In genomic region chr1:113928950-113929749, GRCh38 we compare ENCODE assay signal across 1 cellular context.
A peak's percentile ranks its signal among the peaks of the same experiment; 100 is the strongest.
TF ChIP-seq lines count a peak whose summit lies in the region.

Gene HIPK1 (plus strand): TSS chr1:113929324.

TF ChIP-seq in K562, 482 proteins besides CTCF, POLR2A, EP300 and RAD21 (continued from another document and continues in another):
- TF ChIP-seq ELK1 (CRISPR knock-in tag; IDR thresholded peaks at IDR 0.05) (no peak), MBD1 (CRISPR knock-in tag; IDR thresholded peaks at IDR 0.05) (no peak), GTF2A2 (tag; IDR thresholded peaks at IDR 0.05) (no peak), SPI1 (IDR thresholded peaks at IDR 0.05; ENCODE audit: borderline replicate concordance, low read depth, low read length) (peak; percentile 59; the same call in 1 of the 2 replicates), CBFA2T3 (IDR thresholded peaks at IDR 0.05) (0 out of 2 replicates have a peak, but pooled peaks have one; percentile 21), GTF2B (IDR thresholded peaks at IDR 0.05; ENCODE audit: extremely low read depth, insufficient read length) (no peak), RREB1 (CRISPR knock-in tag; IDR thresholded peaks at IDR 0.05) (peak; percentile 56; the same call in 1 of the 2 replicates), MED1 (CRISPR knock-in tag; IDR thresholded peaks at IDR 0.05; ENCODE audit: borderline replicate concordance) (no peak), TRIM28 (IDR thresholded peaks at IDR 0.05) (peak; percentile 55; the same call in 1 of the 2 replicates), HINFP (tag; conservative IDR thresholded peaks at IDR 0.05; ENCODE audit: low read depth) (no peak), GTF3C2 (IDR thresholded peaks at IDR 0.05; ENCODE audit: borderline replicate concordance, extremely low read depth, insufficient read length) (no peak), ELK3 (CRISPR knock-in tag; IDR thresholded peaks at IDR 0.05) (no peak), ZNF696 (CRISPR knock-in tag; conservative IDR thresholded peaks at IDR 0.05) (no peak), FOXO4 (CRISPR knock-in tag; IDR thresholded peaks at IDR 0.05) (0 out of 2 replicates have a peak, but pooled peaks have one; percentile 52), ZNF354B (CRISPR knock-in tag; IDR thresholded peaks at IDR 0.05) (no peak), ZBTB26 (CRISPR knock-in tag; IDR thresholded peaks at IDR 0.05) (0 out of 2 replicates have a peak, but pooled peaks have one; percentile 38), PYGO2 (tag; IDR thresholded peaks at IDR 0.05) (no peak), PBX2 (CRISPR knock-in tag; IDR thresholded peaks at IDR 0.05; ENCODE audit: low read depth) (no peak), PBX2 (tag; conservative IDR thresholded peaks at IDR 0.05; ENCODE audit: low read depth) (peak; percentile 11; the same call in 1 of the 2 replicates), ZNF133 (CRISPR knock-in tag; IDR thresholded peaks at IDR 0.05) (no peak), ZNF57 (CRISPR knock-in tag; IDR thresholded peaks at IDR 0.05) (no peak), PATZ1 (CRISPR knock-in tag; IDR thresholded peaks at IDR 0.05; ENCODE audit: borderline replicate concordance) (no peak), BMI1 (IDR thresholded peaks at IDR 0.05; ENCODE audit: low read length) (0 out of 2 replicates have a peak, but pooled peaks have one; percentile 35), POLR2B (IDR thresholded peaks at IDR 0.05; ENCODE audit: low read depth, partially characterized antibody) (peak; percentile 72), GABPB1 (CRISPR knock-in tag; IDR thresholded peaks at IDR 0.05) (peak; percentile 89), SMAD3 (CRISPR knock-in tag; conservative IDR thresholded peaks at IDR 0.05) (peak; percentile 58; the same call in 1 of the 2 replicates), RBM15 (IDR thresholded peaks at IDR 0.05; ENCODE audit: insufficient read depth, low read length) (no peak)
